23 cellular contexts compared by ENCODE assay signal in genomic region chr3:89276116-89276515, GRCh38.
DNase-seq lines count a peak whose midpoint lies in the region; ATAC-seq and TF ChIP-seq lines count a peak whose summit lies in the region.
"Had no signal": no experiment of that assay in that cellular context is flagged by ENCODE, and none has a peak within 500 bp of the region (broad histone marks: within the 10 kb centered on the region; RNA-seq: fewer than 3 reads in every experiment).

No MANE protein-coding gene starts in this region.

- no peaks in the 10 kb centered on the region for H4K20me1 ChIP-seq in PC-9 (ENCODE audit: insufficient read depth)

- no peak overlapping the region for H3K4me2 ChIP-seq in PC-9
- H3K4me2 ChIP-seq in mesendoderm (ENCODE audit: low read length): no peak overlapping the region
- H3K4me2 ChIP-seq: BLaER1 had no signal

- BruUV-seq in PC-9 (replicated peaks; lab: Mats Ljungman, UMichigan): no TSS peak

- H3K9me3 Mint-ChIP-seq in stimulated activated effector memory CD8-positive, alpha-beta T cell treated with anti-CD3 and anti-CD28 coated beads, Interleukin-12 subunit alpha, Interleukin-12 subunit beta, amount 100 ng/mL, for 72 hours: peaks cover 3% of the 10 kb centered on the region

- no peak overlapping the region for H3K23ac ChIP-seq in mesendoderm (ENCODE audit: low read length)

- H3K18ac ChIP-seq in mesendoderm (ENCODE audit: low read length): no peak overlapping the region

- H3K56ac ChIP-seq in mesendoderm (ENCODE audit: low read length): no peak overlapping the region

- no peaks in the 10 kb centered on the region for H3F3A ChIP-seq in PC-9 (ENCODE audit: insufficient read depth, low read depth)

- H2BK15ac ChIP-seq in mesendoderm (replicated peaks; ENCODE audit: low read depth): no peak overlapping the region

- H3K27ac ChIP-seq in PC-9 (no peak overlapping the region), mesendoderm (ENCODE audit: low read depth, low read length) (no peak overlapping the region), aorta (ENCODE audit: low read depth in 1 of 2, low read length in 2 of 2) (no peak overlapping the region)
- H3K27ac ChIP-seq: BLaER1 had no signal

- H4K5ac ChIP-seq in mesendoderm (ENCODE audit: low read length): no peak overlapping the region

- DNase-seq in PC-9 (no peak), mesendoderm (peak; percentile 4), H7 (no peak), aorta (no peak)
- DNase-seq in stimulated activated effector memory CD8-positive, alpha-beta T cell treated with anti-CD3 and anti-CD28 coated beads, Interleukin-12 subunit alpha, Interleukin-12 subunit beta, amount 100 ng/mL, for 72 hours (ENCODE audit: low spot score in 2 of 2): no peak
- DNase-seq: 8988T; ACHN; BE2C; C1 segment of cervical spinal cord; CD4-positive, alpha-beta memory T cell; CD4-positive, CD25-positive, alpha-beta regulatory T cell; CD8-positive, alpha-beta memory T cell; COR-L47; DMS 273 treated with DMSO at 0.1 percent for 48 hours; DMS153; DMS53; DMS79; DND-41; EL; GDM1 had no signal

- H3K27me3 ChIP-seq in PC-9 (ENCODE audit: insufficient read depth, low read depth) (no peaks in the 10 kb centered on the region), mesendoderm (ENCODE audit: insufficient read depth, low read length, poor library complexity) (no peaks in the 10 kb centered on the region), H7 (ENCODE audit: control insufficient read depth, insufficient read depth, low read length) (no peaks in the 10 kb centered on the region), aorta (ENCODE audit: control insufficient read depth in 1 of 2, insufficient read depth in 2 of 2, low read length in 1 of 2) (no peaks in the 10 kb centered on the region)
- H3K27me3 ChIP-seq: BE2C, BLaER1 had no signal

- no peaks in the 10 kb centered on the region for H3K4me1 ChIP-seq in PC-9 (replicated peaks; ENCODE audit: insufficient read depth)
- peaks cover 4% of the 10 kb centered on the region for H3K4me1 ChIP-seq in mesendoderm (ENCODE audit: control insufficient read depth, low read depth, low read length)
- H3K4me1 ChIP-seq in aorta (ENCODE audit: control insufficient read depth in 1 of 2, insufficient read depth in 2 of 2, low read length in 2 of 2): no peaks in the 10 kb centered on the region
- H3K4me1 ChIP-seq: BE2C had no signal

- no peak overlapping the region for H3K4me3 Mint-ChIP-seq in stimulated activated effector memory CD8-positive, alpha-beta T cell treated with anti-CD3 and anti-CD28 coated beads, Interleukin-12 subunit alpha, Interleukin-12 subunit beta, amount 100 ng/mL, for 72 hours
- H3K4me3 Mint-ChIP-seq: CD14-positive monocyte; CD4-positive, alpha-beta memory T cell; CD4-positive, CD25-positive, alpha-beta regulatory T cell; CD8-positive, alpha-beta memory T cell had no signal

- H3K4me1 Mint-ChIP-seq in stimulated activated effector memory CD8-positive, alpha-beta T cell treated with anti-CD3 and anti-CD28 coated beads, Interleukin-12 subunit alpha, Interleukin-12 subunit beta, amount 100 ng/mL, for 72 hours: no peaks in the 10 kb centered on the region
- H3K4me1 Mint-ChIP-seq: CD14-positive monocyte; CD4-positive, alpha-beta memory T cell; CD4-positive, CD25-positive, alpha-beta regulatory T cell; CD8-positive, alpha-beta memory T cell had no signal

- H3K79me2 ChIP-seq in PC-9 (ENCODE audit: low read depth): no peaks in the 10 kb centered on the region
- H3K79me2 ChIP-seq in mesendoderm (ENCODE audit: control insufficient read depth, insufficient read depth, low read length): no peaks in the 10 kb centered on the region

- H2BK5ac ChIP-seq in mesendoderm (ENCODE audit: low read length): no peak overlapping the region

- H3K4ac ChIP-seq in mesendoderm (ENCODE audit: low read depth, low read length): no peak overlapping the region

- H2AK5ac ChIP-seq in mesendoderm (ENCODE audit: low read length): no peak overlapping the region

- H3K4me3 ChIP-seq in PC-9 (no peak overlapping the region), mesendoderm (ENCODE audit: low read length) (no peak overlapping the region), H7 (ENCODE audit: insufficient read depth, low read depth, low read length) (no peak overlapping the region), aorta (ENCODE audit: low read length in 2 of 2) (no peak overlapping the region)
- H3K4me3 ChIP-seq: BLaER1, GM12878 had no signal

- H2AFZ ChIP-seq in PC-9: 0 out of 2 replicates have a peak overlapping the region, but pooled peaks have one; percentile 40

- H3K36me3 ChIP-seq in PC-9 (ENCODE audit: low read depth) (no peaks in the 10 kb centered on the region), mesendoderm (ENCODE audit: control insufficient read depth, insufficient read depth, low read length) (no peaks in the 10 kb centered on the region), H7 (replicated peaks; ENCODE audit: control insufficient read depth, insufficient read depth, low read length) (no peaks in the 10 kb centered on the region), aorta (ENCODE audit: control insufficient read depth in 1 of 2, insufficient read depth in 2 of 2, low read length in 1 of 2) (no peaks in the 10 kb centered on the region)
- H3K36me3 ChIP-seq: BE2C had no signal

- H4K8ac ChIP-seq in mesendoderm (ENCODE audit: low read depth, low read length): no peak overlapping the region

- H2BK120ac ChIP-seq in mesendoderm (ENCODE audit: low read depth, low read length): no peak overlapping the region

- no peaks in the 10 kb centered on the region for H3K36me3 Mint-ChIP-seq in stimulated activated effector memory CD8-positive, alpha-beta T cell treated with anti-CD3 and anti-CD28 coated beads, Interleukin-12 subunit alpha, Interleukin-12 subunit beta, amount 100 ng/mL, for 72 hours
- H3K36me3 Mint-ChIP-seq: CD14-positive monocyte; CD4-positive, alpha-beta memory T cell; CD4-positive, CD25-positive, alpha-beta regulatory T cell; CD8-positive, alpha-beta memory T cell had no signal

- no peak overlapping the region for H3K27ac Mint-ChIP-seq in stimulated activated effector memory CD8-positive, alpha-beta T cell treated with anti-CD3 and anti-CD28 coated beads, Interleukin-12 subunit alpha, Interleukin-12 subunit beta, amount 100 ng/mL, for 72 hours
- H3K27ac Mint-ChIP-seq: CD14-positive monocyte; CD4-positive, alpha-beta memory T cell; CD4-positive, CD25-positive, alpha-beta regulatory T cell; CD8-positive, alpha-beta memory T cell had no signal

- intact Hi-C loops in PC-9 (cut with micrococcal nuclease; ENCODE audit: unreplicated experiment) (no loop called here), aorta (cut with DNase I) (no loop called here)

- no peaks in the 10 kb centered on the region for H3K9me2 ChIP-seq in PC-9 (ENCODE audit: insufficient read depth)

- H3K9ac ChIP-seq in mesendoderm (ENCODE audit: low read length): no peak overlapping the region
- H3K9ac ChIP-seq: BLaER1 had no signal

- CTCF ChIA-PET in PC-9 (lab: Charles Lee): no interaction called here

- POLR2A ChIA-PET in PC-9 (lab: Charles Lee; ENCODE audit: unreplicated experiment): no interaction called here

- no peaks in the 10 kb centered on the region for H3K79me1 ChIP-seq in mesendoderm (ENCODE audit: low read length)

- no peak for ATAC-seq in stimulated activated effector memory CD8-positive, alpha-beta T cell treated with anti-CD3 and anti-CD28 coated beads, Interleukin-12 subunit alpha, Interleukin-12 subunit beta, amount 100 ng/mL, for 72 hours
- ATAC-seq in aorta (ENCODE audit: low FRiP score): no peak
- ATAC-seq: GM12878 had no signal

- no peaks in the 10 kb centered on the region; the same call in 1 of the 2 replicates for H3K9me3 ChIP-seq in PC-9 (ENCODE audit: insufficient read depth, low read depth)
- no peaks in the 10 kb centered on the region for H3K9me3 ChIP-seq in aorta (ENCODE audit: control insufficient read depth, low read length)
- H3K9me3 ChIP-seq: BE2C, BLaER1 had no signal

- no peak for TF ChIP-seq CTCF in PC-9 (conservative IDR thresholded peaks at IDR 0.05)
